Comparison of ENCODE assay signal across 12 cellular contexts in genomic region chr1:201266774-201267173, GRCh38. TPM values are rescaled to one million over a fixed set of nuclear protein-coding genes. Genes with fewer than 3 reads are reported as not detected.
DNase-seq lines count a peak whose midpoint lies in the region; ATAC-seq and TF ChIP-seq lines count a peak whose summit lies in the region.
"Had no signal": no experiment of that assay in that cellular context is flagged by ENCODE, and none has a peak within 500 bp of the region (broad histone marks: within the 10 kb centered on the region; RNA-seq: fewer than 3 reads in every experiment).

No MANE protein-coding gene starts in this region.

- no peaks in the 10 kb centered on the region for H3K27me3 ChIP-seq in osteoblast (ENCODE audit: insufficient read depth, low read length)
- H3K27me3 ChIP-seq: body of pancreas, uterus had no signal

- no peak overlapping the region for H2AFZ ChIP-seq in osteoblast (ENCODE audit: low read length)

- peak overlapping the region; percentile 46 for H3K4me2 ChIP-seq in osteoblast (ENCODE audit: insufficient read depth, low read length)

- H3K79me2 ChIP-seq in osteoblast (ENCODE audit: insufficient read depth, low read length) = no peaks in the 10 kb centered on the region

- peak; percentile 82 for DNase-seq in Daoy (ENCODE audit: low read depth)
- DNase-seq in NCI-H226 = peak; percentile 82
- peak; percentile 83 for DNase-seq in choroid plexus epithelial cell (ENCODE audit: low read depth)
- peak; percentile 94 for DNase-seq in osteoblast (ENCODE audit: insufficient read length, low spot score, missing footprints)
- DNase-seq in central memory CD4-positive, alpha-beta T cell = no peak
- DNase-seq: body of pancreas, uterus had no signal

- ATAC-seq in HG03354 (IDR thresholded peaks at IDR 0.05; ENCODE audit: poor library complexity, severe bottlenecking, unreplicated experiment) = no peak
- ATAC-seq in GM19455 (IDR thresholded peaks at IDR 0.05; ENCODE audit: unreplicated experiment) = no peak
- no peak for ATAC-seq in HG03520 (IDR thresholded peaks at IDR 0.05; ENCODE audit: unreplicated experiment)
- ATAC-seq: body of pancreas, GM12878, left lobe of liver had no signal

- no peaks in the 10 kb centered on the region for H3K9me3 ChIP-seq in osteoblast (ENCODE audit: low read depth, low read length)
- H3K9me3 ChIP-seq: body of pancreas, uterus had no signal

- H3K4me3 ChIP-seq in choroid plexus epithelial cell (ENCODE audit: low read depth, low read length) (no peak overlapping the region), osteoblast (ENCODE audit: insufficient read depth, low read length) (no peak overlapping the region)
- H3K4me3 ChIP-seq: body of pancreas, GM12878, uterus had no signal

- no peaks in the 10 kb centered on the region for H4K20me1 ChIP-seq in osteoblast (ENCODE audit: insufficient read depth, low read length)

- H3K36me3 ChIP-seq in osteoblast (ENCODE audit: insufficient read depth, low read length) = no peaks in the 10 kb centered on the region
- H3K36me3 ChIP-seq: uterus had no signal

- H3K4me1 ChIP-seq in osteoblast (ENCODE audit: insufficient read depth, low read length) = peaks cover 41% of the 10 kb centered on the region
- H3K4me1 ChIP-seq: body of pancreas, uterus had no signal

- TF ChIP-seq CTCF in choroid plexus epithelial cell (conservative IDR thresholded peaks at IDR 0.05; ENCODE audit: low read depth, low read length) = no peak
- TF ChIP-seq CTCF in osteoblast (IDR thresholded peaks at IDR 0.05; ENCODE audit: extremely low read depth, low read depth, low read length) = no peak

- H3K27ac ChIP-seq in osteoblast (ENCODE audit: low read depth, low read length) = peak overlapping the region; percentile 94
- H3K27ac ChIP-seq: body of pancreas, uterus had no signal

RNA-seq across cellular contexts. Expression of gene PKP1, which starts 16.5 kb away (rescaled TPM):
- 0.18 and 0.34 TPM in 2 replicates for total RNA-seq in Daoy (2014; rRNA removed; shearing (Covaris generic))
- under 0.01 TPM in 2 replicates for total RNA-seq in osteoblast
- total RNA-seq: GM12878 had no signal
